19 cellular contexts compared by ENCODE assay signal in genomic region chr22:48653306-48653705, GRCh38.
DNase-seq lines count a peak whose midpoint lies in the region; ATAC-seq, FAIRE-seq and TF ChIP-seq lines count a peak whose summit lies in the region.
"Had no signal": no experiment of that assay in that cellular context is flagged by ENCODE, and none has a peak within 500 bp of the region (broad histone marks: within the 10 kb centered on the region; RNA-seq: fewer than 3 reads in every experiment).

No MANE protein-coding gene starts in this region.

- FAIRE-seq in H1 (lab: Jason Lieb, UNC) = no peak
- FAIRE-seq: G401.6, GM12892, H54 had no signal

- DNase-seq in NCI-H748 (lab: John Stamatoyannopoulos, UW; ENCODE audit: unreplicated experiment) (peak; percentile 47), NCI-H748 treated with DMSO at 0.1 percent for 48 hours (lab: John Stamatoyannopoulos, UW) (no peak), NCI-H510A (lab: John Stamatoyannopoulos, UW) (peak; percentile 51), H1 (ENCODE audit: low read depth in 1 of 2, low spot score in 2 of 2) (no peak), tibial nerve (ENCODE audit: low spot score in 2 of 2) (no peak), HK-2 (ENCODE audit: unreplicated experiment) (no peak)
- DNase-seq: ACHN; Calu3; CD4-positive, CD25-positive, alpha-beta regulatory T cell; DMS 273 treated with DMSO at 0.1 percent for 48 hours; DMS79 treated with DMSO at 0.1 percent for 48 hours; EL had no signal

- POLR2A ChIA-PET in H1 (lab: Charles Lee; ENCODE audit: partially characterized antibody) = no interaction called here

- H4K5ac ChIP-seq in H1 (ENCODE audit: insufficient read length, low read depth, low read length) = no peak overlapping the region

- H4K91ac ChIP-seq in H1 (replicated peaks; ENCODE audit: insufficient read length, low read length) = no peak overlapping the region

- TF ChIP-seq POLR2A in H1 (IDR thresholded peaks at IDR 0.05; ENCODE audit: control extremely low read depth in 1 of 2, low read depth in 2 of 2, low read length in 2 of 2) (no peak), tibial nerve (IDR thresholded peaks at IDR 0.05) (no peak)

- H3K4me2 ChIP-seq in H1 (ENCODE audit: insufficient read depth in 1 of 2, low read depth in 2 of 2, low read length in 2 of 2) = no peak overlapping the region

- TF ChIP-seq CTCF in H1 (IDR thresholded peaks at IDR 0.05; ENCODE audit: control extremely low read depth in 1 of 3, insufficient read depth in 1 of 3, low read depth in 1 of 3, low read length in 3 of 3) (no peak), tibial nerve (IDR thresholded peaks at IDR 0.05) (no peak)

- no peaks in the 10 kb centered on the region; a peak in 1 of 7 replicates for H3K4me1 ChIP-seq in H1 (replicated peaks in 1 of 4; ENCODE audit: control insufficient read depth in 3 of 4, insufficient read depth in 4 of 4, low read length in 3 of 4)
- peaks cover 0 to 41% (median 7%) of the 10 kb centered on the region in 4 donors for H3K4me1 ChIP-seq in tibial nerve

- peaks cover 0 to 10% of the 10 kb centered on the region in 2 experiments for H4K20me1 ChIP-seq in H1 (replicated peaks in 1 of 2; ENCODE audit: control insufficient read depth in 1 of 2, insufficient read depth in 2 of 2, low read length in 2 of 2)

- H3K36me3 ChIP-seq in H1 (ENCODE audit: control insufficient read depth in 2 of 4, insufficient read depth in 4 of 4, low read length in 3 of 4) (no peaks in the 10 kb centered on the region), tibial nerve (peaks cover 0 to 7% (median 0%) of the 10 kb centered on the region in 3 donors)
- H3K36me3 ChIP-seq: BLaER1 treated with 17β-estradiol and CSF1 and Interleukin-3, amounts not matched to agents 10 nM and 100 nM had no signal

- H2AK5ac ChIP-seq in H1 (ENCODE audit: low read depth, low read length) = no peak overlapping the region

- no peaks in the 10 kb centered on the region for H3K23me2 ChIP-seq in H1 (ENCODE audit: low read depth, low read length)

- peak overlapping the region; percentile 36 for H4K8ac ChIP-seq in H1 (ENCODE audit: extremely low read depth, insufficient read depth, low read length)

- TF ChIP-seq EP300 in H1 (IDR thresholded peaks at IDR 0.05; ENCODE audit: borderline replicate concordance in 1 of 2, low read depth in 2 of 2, low read length in 2 of 2) (no peak), tibial nerve (IDR thresholded peaks at IDR 0.05) (no peak)

- H3K79me2 ChIP-seq in H1 (ENCODE audit: control insufficient read depth in 1 of 2, insufficient read depth in 2 of 2, low read length in 2 of 2) = no peaks in the 10 kb centered on the region

- no peak for ATAC-seq in GM21576 (IDR thresholded peaks at IDR 0.05; ENCODE audit: unreplicated experiment)
- ATAC-seq: HCT116 had no signal

- no peak overlapping the region for H3K56ac ChIP-seq in H1 (replicated peaks; ENCODE audit: insufficient read length, low read depth, low read length)

- H2BK120ac ChIP-seq in H1 (replicated peaks; ENCODE audit: low read depth, low read length) = no peak overlapping the region

- no peak for TF ChIP-seq RAD21 in H1 (IDR thresholded peaks at IDR 0.05 in 1 of 2, conservative IDR thresholded peaks at IDR 0.05 in 1 of 2; ENCODE audit: low read depth in 2 of 2, low read length in 2 of 2)

- no peak overlapping the region for H3K9ac ChIP-seq in H1 (replicated peaks in 1 of 4; ENCODE audit: extremely low read depth in 1 of 4, low read depth in 3 of 4, low read length in 3 of 4)
- H3K9ac ChIP-seq: BLaER1 treated with 17β-estradiol and CSF1 and Interleukin-3, amounts not matched to agents 10 nM and 100 nM had no signal

- H3K4ac ChIP-seq in H1 (replicated peaks; ENCODE audit: insufficient read length, low read depth, low read length) = no peak overlapping the region

- H3K4me3 ChIP-seq in H1 (ENCODE audit: extremely low read depth in 1 of 4, insufficient read depth in 2 of 4, low read depth in 3 of 4, low read length in 4 of 4) (no peak overlapping the region), tibial nerve (no peak overlapping the region)
- H3K4me3 ChIP-seq: BLaER1 treated with 17β-estradiol and CSF1 and Interleukin-3, amounts not matched to agents 10 nM and 100 nM had no signal

- H3K27ac ChIP-seq in H1 (ENCODE audit: low read depth, low read length) = no peak overlapping the region
- H3K27ac ChIP-seq in tibial nerve = peak overlapping the region; percentile 12 to 81 (median 48)
- H3K27ac ChIP-seq: BLaER1 treated with 17β-estradiol and CSF1 and Interleukin-3, amounts not matched to agents 10 nM and 100 nM; HL-60 had no signal

- no peak overlapping the region for H3K23ac ChIP-seq in H1 (ENCODE audit: insufficient read length)

- H3K18ac ChIP-seq in H1 (ENCODE audit: extremely low read depth, low read length) = no peak overlapping the region; the same call in 1 of the 2 replicates

- no peak overlapping the region for H2BK5ac ChIP-seq in H1 (ENCODE audit: low read depth, low read length)

- H2BK20ac ChIP-seq in H1 (ENCODE audit: low read length) = no peak overlapping the region

- CTCF ChIA-PET in H1 (lab: Charles Lee; ENCODE audit: partially characterized antibody) = interaction anchor here (1.9 kb wide), 1 partner anchor 10 kb away, joined by 6 read pairs; no protein-coding TSS in a partner anchor

- H2BK15ac ChIP-seq in H1 (ENCODE audit: low read length) = no peak overlapping the region

- H2BK12ac ChIP-seq in H1 (ENCODE audit: low read depth, low read length) = no peak overlapping the region

- H3K27me3 ChIP-seq in H1 (replicated peaks in 1 of 4; ENCODE audit: control insufficient read depth in 3 of 4, extremely low read depth in 1 of 4, insufficient read depth in 3 of 4, low read length in 3 of 4) = no peaks in the 10 kb centered on the region
- no peaks in the 10 kb centered on the region for H3K27me3 ChIP-seq in tibial nerve
- H3K27me3 ChIP-seq: BLaER1 treated with 17β-estradiol and CSF1 and Interleukin-3, amounts not matched to agents 10 nM and 100 nM had no signal

- 94% methylated on average over 8 of the region's 8 CpGs; no CpG with 5 or more reads in 1 of the 2 experiments for WGBS in H1 (ENCODE audit: extremely low coverage in 1 of 2, insufficient coverage in 1 of 2, insufficient read length in 1 of 2, insufficient replicate concordance in 2 of 2, low coverage in 1 of 2, low lambda C conversion rate in 2 of 2, missing lambda C conversion rate in 1 of 2), 2 experiments
- 41 to 62% methylated on average over 6 to 8 of the region's 8 CpGs for WGBS in tibial nerve, 2 donors

- H3K79me1 ChIP-seq in H1 (ENCODE audit: low read depth, low read length) = no peaks in the 10 kb centered on the region

- no peak overlapping the region for H3K14ac ChIP-seq in H1 (ENCODE audit: insufficient read length)

- no peaks in the 10 kb centered on the region for H3K9me3 ChIP-seq in H1 (ENCODE audit: insufficient read depth in 2 of 2, low read depth in 1 of 2, low read length in 1 of 2)
- H3K9me3 ChIP-seq in tibial nerve = peaks cover 0 to 6% (median 0%) of the 10 kb centered on the region in 4 donors

- no peak overlapping the region for H2AFZ ChIP-seq in H1 (ENCODE audit: low read length)

TF ChIP-seq in H1, 55 proteins besides CTCF, POLR2A, EP300 and RAD21:
- TF ChIP-seq RXRA (IDR thresholded peaks at IDR 0.05; ENCODE audit: insufficient read depth, low read depth, low read length) (no peak), SP4 (IDR thresholded peaks at IDR 0.05; ENCODE audit: low read length) (no peak), RNF2 (IDR thresholded peaks at IDR 0.05; ENCODE audit: borderline replicate concordance, low read depth, low read length, missing control alignments, poor library complexity, severe bottlenecking) (no peak), CHD2 (IDR thresholded peaks at IDR 0.05; ENCODE audit: low read length) (no peak), RFX5 (IDR thresholded peaks at IDR 0.05; ENCODE audit: borderline replicate concordance, low read depth, low read length) (no peak), BCL11A (IDR thresholded peaks at IDR 0.05; ENCODE audit: low read depth in 2 of 2, low read length in 2 of 2) (no peak), NRF1 (IDR thresholded peaks at IDR 0.05; ENCODE audit: low read depth, low read length) (no peak), SAP30 (IDR thresholded peaks at IDR 0.05; ENCODE audit: insufficient read depth, insufficient replicate concordance, low read length) (no peak), ZNF274 (IDR thresholded peaks at IDR 0.05; ENCODE audit: borderline replicate concordance, extremely low read depth, low read length) (no peak), SIRT6 (IDR thresholded peaks at IDR 0.05; ENCODE audit: low read length) (no peak), SIX5 (IDR thresholded peaks at IDR 0.05; ENCODE audit: low read depth, low read length) (no peak), EZH2 (IDR thresholded peaks at IDR 0.05; ENCODE audit: low read depth, low read length, severe bottlenecking) (no peak), GTF2F1 (IDR thresholded peaks at IDR 0.05; ENCODE audit: borderline replicate concordance, low read depth, low read length) (no peak), ATF3 (IDR thresholded peaks at IDR 0.05; ENCODE audit: insufficient read depth, low read depth, low read length) (no peak), YY1 (IDR thresholded peaks at IDR 0.05; ENCODE audit: low read depth, low read length) (no peak), GABPA (IDR thresholded peaks at IDR 0.05; ENCODE audit: borderline replicate concordance, insufficient read depth, low read length) (no peak), RBBP5 (IDR thresholded peaks at IDR 0.05; ENCODE audit: borderline replicate concordance, low read depth, low read length) (no peak), NANOG (IDR thresholded peaks at IDR 0.05; ENCODE audit: insufficient read depth, low read depth, low read length, poor library complexity, severe bottlenecking) (no peak), POU5F1 (IDR thresholded peaks at IDR 0.05; ENCODE audit: low read depth, low read length) (no peak)

Comparison
In these comparisons a context has a peak if more than half of its experiments do, and no peak if none do; other contexts are left out.
1. DNase-seq: peak in NCI-H748 (single experiment) and NCI-H510A (single experiment); none in NCI-H748 treated with DMSO at 0.1 percent for 48 hours (single experiment), H1 (0 of 2), tibial nerve (0 of 2) and HK-2 (single experiment).